In the genomic region with DNA sequence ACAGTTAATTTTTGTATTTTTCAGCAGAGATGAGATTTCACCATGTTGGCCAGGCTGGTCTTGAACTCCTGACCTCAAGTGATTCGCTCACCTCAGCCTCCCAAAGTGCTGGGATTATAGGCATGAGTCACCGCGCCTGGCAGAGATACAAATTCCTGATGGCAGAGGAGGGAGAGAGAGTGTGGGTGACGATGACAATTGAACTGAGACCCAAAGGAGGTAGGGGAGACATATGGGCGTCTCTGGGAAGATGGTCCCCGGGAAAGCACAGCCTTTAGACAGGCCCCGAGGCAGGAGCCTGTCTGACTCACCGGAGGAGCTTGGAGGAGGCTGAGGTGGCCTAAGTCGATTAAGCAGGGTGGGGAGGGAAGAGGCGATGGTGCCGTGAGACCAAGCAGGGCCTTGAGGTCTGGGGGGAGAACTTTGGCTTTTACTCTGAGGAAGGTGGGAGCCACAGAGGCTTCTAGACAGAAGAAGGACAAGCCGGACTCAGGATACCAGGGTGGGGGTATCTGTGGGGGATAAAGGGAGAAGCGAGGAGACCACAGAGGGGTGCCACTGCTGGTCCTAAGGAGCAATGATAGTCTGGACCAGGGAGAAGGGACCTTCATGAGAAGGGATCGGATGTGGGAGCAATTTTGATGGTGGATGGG, we compare ENCODE assay signal across 9 cellular contexts. TPM values are rescaled to one million over a fixed set of nuclear protein-coding genes. Genes with fewer than 3 reads are reported as not detected.
DNase-seq lines count a peak whose midpoint lies in the region; ATAC-seq, FAIRE-seq and TF ChIP-seq lines count a peak whose summit lies in the region.
"Had no signal": no experiment of that assay in that cellular context is flagged by ENCODE, and none has a peak within 500 bp of the region (broad histone marks: within the 10 kb centered on the region; RNA-seq: fewer than 3 reads in every experiment).

No MANE protein-coding gene starts in this region.

- peak overlapping the region; percentile 0 for H3K4me2 ChIP-seq in skeletal muscle satellite cell (ENCODE audit: low read length)

- peaks cover 29 to 41% of the 10 kb centered on the region in 2 donors for H3K4me1 Mint-ChIP-seq in effector memory CD8-positive, alpha-beta T cell (ENCODE audit: low read depth in 2 of 2)

- H3K36me3 ChIP-seq in skeletal muscle satellite cell (ENCODE audit: insufficient read depth, low read length): no peaks in the 10 kb centered on the region

- H3K27ac ChIP-seq in substantia nigra (ENCODE audit: low read depth, low read length, poor library complexity, severe bottlenecking): no peak overlapping the region

- peak; percentile 59 for DNase-seq in GM04503 (ENCODE audit: low read depth)
- DNase-seq in NCI-H82 (lab: John Stamatoyannopoulos, UW): peak; percentile 80
- no peak for DNase-seq in effector memory CD8-positive, alpha-beta T cell
- DNase-seq in substantia nigra (lab: John Stamatoyannopoulos, UW): no peak
- no peak for DNase-seq in GM12892 (ENCODE audit: insufficient read length)
- DNase-seq in DMS153 treated with DMSO at 0.1 percent for 48 hours (lab: John Stamatoyannopoulos, UW; ENCODE audit: unreplicated experiment): no peak
- DNase-seq in DMS114 treated with DMSO at 0.1 percent for 48 hours (lab: John Stamatoyannopoulos, UW; ENCODE audit: unreplicated experiment): no peak
- DNase-seq: T-helper 9 cell had no signal

- H3K4me3 ChIP-seq in skeletal muscle satellite cell (ENCODE audit: low read length): no peak overlapping the region

- H3K9ac ChIP-seq in skeletal muscle satellite cell (ENCODE audit: low read depth, low read length): peak overlapping the region; percentile 55

- no peaks in the 10 kb centered on the region for H3K27me3 ChIP-seq in skeletal muscle satellite cell (ENCODE audit: control insufficient read depth, insufficient read depth, low read length)

- no peak for ATAC-seq in effector memory CD8-positive, alpha-beta T cell (replicated peaks)

- H3K36me3 Mint-ChIP-seq in effector memory CD8-positive, alpha-beta T cell (ENCODE audit: insufficient read depth): peaks cover 3% of the 10 kb centered on the region

- H3K27me3 Mint-ChIP-seq in effector memory CD8-positive, alpha-beta T cell: no peaks in the 10 kb centered on the region

- H3K9me3 ChIP-seq in skeletal muscle satellite cell (replicated peaks; ENCODE audit: low read length): no peaks in the 10 kb centered on the region

- TF ChIP-seq POLR2A in GM12892 (IDR thresholded peaks at IDR 0.05; ENCODE audit: low read depth, low read length): no peak

- peaks cover 27% of the 10 kb centered on the region for H3K4me1 ChIP-seq in skeletal muscle satellite cell (ENCODE audit: control insufficient read depth, insufficient read depth, low read length)

- no peaks in the 10 kb centered on the region for H3K9me3 Mint-ChIP-seq in effector memory CD8-positive, alpha-beta T cell

- H3K4me3 Mint-ChIP-seq in effector memory CD8-positive, alpha-beta T cell: peak overlapping the region; percentile 81 to 87

- no peak for FAIRE-seq in GM12892 (lab: Jason Lieb, UNC)

- peak overlapping the region; percentile 96 for H3K27ac Mint-ChIP-seq in effector memory CD8-positive, alpha-beta T cell

RNA-seq across cellular contexts. Expression of a gene that starts 38.2 kb away (rescaled TPM):
- total RNA-seq in skeletal muscle satellite cell (2012; rRNA removed): 12.7 and 15.2 TPM in 2 replicates
- polyA plus RNA-seq in GM12892 (2012; ENCODE audit: missing spikeins): 7.5 TPM

RNA-seq across cellular contexts. Expression of a gene that starts 40.5 kb away (rescaled TPM):
- 0.25 TPM in 1 of 2 replicates, not detected in the other for total RNA-seq in skeletal muscle satellite cell (2012; rRNA removed)
- 8.3 TPM for polyA plus RNA-seq in GM12892 (2012; ENCODE audit: missing spikeins)

RNA-seq across cellular contexts. Expression of a gene that starts 51.4 kb away (rescaled TPM):
- 1.8 and 4.4 TPM in 2 replicates for total RNA-seq in skeletal muscle satellite cell (2012; rRNA removed)
- polyA plus RNA-seq in GM12892 (2012; ENCODE audit: missing spikeins): 7.8 TPM

Comparison
In these comparisons a context has a peak if more than half of its experiments do, and no peak if none do; other contexts are left out.
1. DNase-seq: peak in GM04503 (single experiment) and NCI-H82 (single experiment); none in effector memory CD8-positive, alpha-beta T cell (0 of 3), substantia nigra (0 of 49), GM12892 (single experiment), DMS153 treated with DMSO at 0.1 percent for 48 hours (single experiment) and DMS114 treated with DMSO at 0.1 percent for 48 hours (single experiment).